24 cellular contexts compared by ENCODE assay signal in genomic region chr5:68995847-68996204, GRCh38.
"Had no signal": no experiment of that assay in that cellular context is flagged by ENCODE, and none has a peak within 500 bp of the region (broad histone marks: within the 10 kb centered on the region; RNA-seq: fewer than 3 reads in every experiment).

No MANE protein-coding gene starts in this region.

- H3K36me3 Mint-ChIP-seq: activated naive CD8-positive, alpha-beta T cell treated with anti-CD3 and anti-CD28 coated beads, Interleukin-2, amount 10 ng/mL, durations not matched to agents 7 days and 5 days; T-cell had no signal

- H3K4me3 Mint-ChIP-seq: activated CD4-positive, alpha-beta memory T cell treated with anti-CD3 and anti-CD28 coated beads, Interleukin-2, amount 10 ng/mL, durations not matched to agents 7 days and 5 days; activated CD4-positive, alpha-beta T cell treated with anti-CD3 and anti-CD28 coated beads, Interleukin-2, amount 10 ng/mL, durations not matched to agents 7 days and 5 days; activated naive CD8-positive, alpha-beta T cell treated with anti-CD3 and anti-CD28 coated beads, Interleukin-2, amount 10 ng/mL, durations not matched to agents 7 days and 5 days; T-cell had no signal

- H3K4me3 ChIP-seq: adrenal gland, breast epithelium, SK-N-MC had no signal

- DNase-seq: activated CD4-positive, alpha-beta memory T cell treated with anti-CD3 and anti-CD28 coated beads, Interleukin-2, amount 10 ng/mL, durations not matched to agents 7 days and 5 days; activated CD4-positive, alpha-beta T cell treated with anti-CD3 and anti-CD28 coated beads, Interleukin-2, amount 10 ng/mL, durations not matched to agents 7 days and 5 days; activated CD4-positive, CD25-positive, alpha-beta regulatory T cell; activated CD8-positive, alpha-beta memory T cell treated with anti-CD3 and anti-CD28 coated beads, Interleukin-2, amount 50 U/mL, for 4 hours; activated naive CD4-positive, alpha-beta T cell treated with anti-CD3 and anti-CD28 coated beads, Interleukin-2, amount 50 U/mL, for 16 hours; activated naive CD8-positive, alpha-beta T cell treated with anti-CD3 and anti-CD28 coated beads, Interleukin-2, amount 10 ng/mL, durations not matched to agents 7 days and 5 days; activated T-cell treated with anti-CD3 and anti-CD28 coated beads, Interleukin-2, amount 50 U/mL, for 72 hours; adrenal gland; anterior cingulate cortex; KG1; NCI-H1092; NCI-H1930; NCI-H2171; NCI-H226; NCI-H510A treated with DMSO at 0.1 percent for 48 hours; NCI-H69; NK-92 treated with Interleukin-12 subunit alpha and Interleukin-12 subunit beta, amount 100 ng/mL, for 24 hours; RPMI8226; T-cell had no signal

- H3K36me3 ChIP-seq: adrenal gland, breast epithelium had no signal

- ATAC-seq: activated T-cell treated with anti-CD3 and anti-CD28 coated beads, Interleukin-2, amount 50 U/mL, for 72 hours; Panc1; Right ventricle myocardium inferior; T-cell had no signal

- H3K27me3 ChIP-seq: adrenal gland, breast epithelium had no signal

- H3K27ac ChIP-seq: SK-N-MC, VCaP had no signal

- H3K27me3 Mint-ChIP-seq: activated CD4-positive, alpha-beta memory T cell treated with anti-CD3 and anti-CD28 coated beads, Interleukin-2, amount 10 ng/mL, durations not matched to agents 7 days and 5 days; activated CD4-positive, alpha-beta T cell treated with anti-CD3 and anti-CD28 coated beads, Interleukin-2, amount 10 ng/mL, durations not matched to agents 7 days and 5 days; activated naive CD8-positive, alpha-beta T cell treated with anti-CD3 and anti-CD28 coated beads, Interleukin-2, amount 10 ng/mL, durations not matched to agents 7 days and 5 days had no signal

- H3K4me1 ChIP-seq: adrenal gland, breast epithelium had no signal

- H3K9me3 Mint-ChIP-seq: activated CD4-positive, alpha-beta memory T cell treated with anti-CD3 and anti-CD28 coated beads, Interleukin-2, amount 10 ng/mL, durations not matched to agents 7 days and 5 days; activated CD4-positive, alpha-beta T cell treated with anti-CD3 and anti-CD28 coated beads, Interleukin-2, amount 10 ng/mL, durations not matched to agents 7 days and 5 days; activated naive CD8-positive, alpha-beta T cell treated with anti-CD3 and anti-CD28 coated beads, Interleukin-2, amount 10 ng/mL, durations not matched to agents 7 days and 5 days; activated T-cell treated with anti-CD3 and anti-CD28 coated beads, Interleukin-2, amount 50 U/mL, for 72 hours; T-cell had no signal

- H3K9me3 ChIP-seq: adrenal gland, breast epithelium had no signal

- H3K27ac Mint-ChIP-seq: activated CD4-positive, alpha-beta memory T cell treated with anti-CD3 and anti-CD28 coated beads, Interleukin-2, amount 10 ng/mL, durations not matched to agents 7 days and 5 days; activated CD4-positive, alpha-beta T cell treated with anti-CD3 and anti-CD28 coated beads, Interleukin-2, amount 10 ng/mL, durations not matched to agents 7 days and 5 days; activated naive CD8-positive, alpha-beta T cell treated with anti-CD3 and anti-CD28 coated beads, Interleukin-2, amount 10 ng/mL, durations not matched to agents 7 days and 5 days; activated T-cell treated with anti-CD3 and anti-CD28 coated beads, Interleukin-2, amount 50 U/mL, for 72 hours; T-cell had no signal
